Comparison of ENCODE assay signal across 18 cellular contexts in the genomic region with DNA sequence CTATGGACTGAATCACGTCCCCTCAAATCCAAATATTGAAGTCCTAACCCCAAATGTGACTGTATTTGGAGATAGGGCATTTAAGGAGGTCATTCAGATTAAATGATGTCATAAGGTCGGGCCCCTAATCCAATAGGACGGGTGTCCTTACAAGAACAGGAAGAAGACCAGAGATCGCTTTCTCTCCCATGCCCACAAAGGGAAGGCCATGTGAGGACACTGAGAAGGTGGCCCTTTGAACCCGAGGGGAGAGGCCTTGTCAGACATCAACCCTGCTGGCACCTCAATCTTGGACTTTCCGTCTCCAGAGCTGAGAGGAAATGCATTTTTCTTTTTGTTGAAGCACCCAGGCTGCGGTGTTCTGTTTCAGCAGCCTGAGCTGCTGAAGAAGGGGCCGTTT.
DNase-seq lines count a peak whose midpoint lies in the region; ATAC-seq, FAIRE-seq and TF ChIP-seq lines count a peak whose summit lies in the region.
"Had no signal": no experiment of that assay in that cellular context is flagged by ENCODE, and none has a peak within 500 bp of the region (broad histone marks: within the 10 kb centered on the region; RNA-seq: fewer than 3 reads in every experiment).

No MANE protein-coding gene starts in this region.

- H4K91ac ChIP-seq in mesenchymal stem cell (ENCODE audit: low read length): peak overlapping the region; percentile 8

- no peak overlapping the region for H2BK120ac ChIP-seq in mesenchymal stem cell (ENCODE audit: low read depth, low read length)

- FAIRE-seq in HepG2 (lab: Jason Lieb, UNC): no peak
- FAIRE-seq: A204.1, GM12892, GM18507 had no signal

- CTCF ChIA-PET in HepG2 (lab: Yijun Ruan, JAX; ENCODE audit: low intra/inter-chr PET ratio, low total read pairs): no interaction called here
- CTCF ChIA-PET in Panc1 (lab: Charles Lee): no interaction called here

- 75% methylated on average over 8 of the region's 8 CpGs for WGBS in HepG2 (ENCODE audit: low lambda C conversion rate)
- 72% methylated on average over 5 of the region's 8 CpGs for WGBS in right lobe of liver (ENCODE audit: insufficient coverage, low coverage, low lambda C conversion rate, missing lambda C conversion rate)
- 97% methylated on average over 7 of the region's 8 CpGs for WGBS in mesenchymal stem cell

- H3K4ac ChIP-seq in mesenchymal stem cell (ENCODE audit: low read depth in 1 of 2, low read length in 2 of 2): no peak overlapping the region

- H3K4me2 ChIP-seq in HepG2 (ENCODE audit: low read depth, low read length): no peak overlapping the region
- no peak overlapping the region for H3K4me2 ChIP-seq in mesenchymal stem cell (ENCODE audit: low read length, poor library complexity, severe bottlenecking)

- no peak overlapping the region for H3K18ac ChIP-seq in mesenchymal stem cell (ENCODE audit: low read depth in 1 of 2, low read length in 2 of 2)

- TF ChIP-seq EP300 in HepG2 (IDR thresholded peaks at IDR 0.05; ENCODE audit: low read depth in 2 of 2, low read length in 2 of 2) (0 out of 4 replicates have a peak, but pooled peaks of 1 of the 2 experiments have one; percentile 6), HepG2 (CRISPR knock-in tag; IDR thresholded peaks at IDR 0.05; ENCODE audit: borderline replicate concordance) (no peak)

- intact Hi-C loops in HepG2 (cut with micrococcal nuclease; ENCODE audit: unreplicated experiment) (no loop called here), right lobe of liver (cut with DNase I) (no loop called here), Panc1 (cut with micrococcal nuclease; ENCODE audit: unreplicated experiment) (no loop called here), uterus (cut with DNase I; ENCODE audit: low total_unique reads) (no loop called here)

- peak overlapping the region; percentile 44 for H2AK5ac ChIP-seq in mesenchymal stem cell (ENCODE audit: low read length, severe bottlenecking)

- no peak overlapping the region for H2BK5ac ChIP-seq in mesenchymal stem cell (ENCODE audit: low read depth, low read length, poor library complexity, severe bottlenecking)

- in situ Hi-C loops in HepG2 (cut with HindIII; ENCODE audit: extremely low pct_ligation_motif_present, low pct_unique_long_range_greater_than_20kb): no loop called here
- in situ Hi-C loops in Panc1 (cut with HindIII; ENCODE audit: low pct_unique_long_range_greater_than_20kb, low sequenced_read_pairs): no loop called here

- H3K79me1 ChIP-seq in mesenchymal stem cell (replicated peaks; ENCODE audit: low read length, poor library complexity, severe bottlenecking): no peaks in the 10 kb centered on the region

- H4K8ac ChIP-seq in mesenchymal stem cell (ENCODE audit: low read length): no peak overlapping the region

- H3K23ac ChIP-seq in mesenchymal stem cell (ENCODE audit: low read length in 2 of 2): no peak overlapping the region

- H3K14ac ChIP-seq in mesenchymal stem cell (ENCODE audit: low read length in 2 of 2): no peak overlapping the region

- POLR2A ChIA-PET in HepG2 (lab: Yijun Ruan, JAX): interaction anchor here (1.4 kb wide), 1 partner anchor 32 kb away, joined by 3 read pairs; no protein-coding TSS in a partner anchor
- POLR2A ChIA-PET in Panc1 (lab: Charles Lee): no interaction called here

- H3K79me2 ChIP-seq in HepG2 (ENCODE audit: insufficient read depth, low read length): no peaks in the 10 kb centered on the region

- no peak for TF ChIP-seq POLR2A in HepG2 (IDR thresholded peaks at IDR 0.05; ENCODE audit: insufficient read depth in 1 of 2, low read depth in 2 of 2, low read length in 2 of 2)
- no peak for TF ChIP-seq POLR2A in right lobe of liver (IDR thresholded peaks at IDR 0.05)
- TF ChIP-seq POLR2A in uterus (IDR thresholded peaks at IDR 0.05): no peak

- no peaks in the 10 kb centered on the region for H3K27me3 ChIP-seq in HepG2 (ENCODE audit: control insufficient read depth in 1 of 2, insufficient read depth in 2 of 2, low read length in 2 of 2)
- H3K27me3 ChIP-seq in right lobe of liver: no peaks in the 10 kb centered on the region
- H3K27me3 ChIP-seq in Panc1 (ENCODE audit: control insufficient read depth, insufficient read depth, low read length): no peaks in the 10 kb centered on the region
- no peaks in the 10 kb centered on the region for H3K27me3 ChIP-seq in mesenchymal stem cell (ENCODE audit: control insufficient read depth in 1 of 2, insufficient read depth in 1 of 2, low read length in 2 of 2)
- no peaks in the 10 kb centered on the region for H3K27me3 ChIP-seq in uterus

- H3K4me3 ChIP-seq in HepG2 (replicated peaks in 1 of 3; ENCODE audit: insufficient read depth in 1 of 3, low read depth in 2 of 3, low read length in 3 of 3) (no peak overlapping the region), right lobe of liver (no peak overlapping the region), Panc1 (ENCODE audit: low read depth in 2 of 2, low read length in 2 of 2) (no peak overlapping the region), mesenchymal stem cell (ENCODE audit: insufficient read depth in 1 of 2, low read depth in 1 of 2, low read length in 2 of 2) (no peak overlapping the region), uterus (no peak overlapping the region)
- H3K4me3 ChIP-seq: GM23248, HAP-1 had no signal

- ATAC-seq in HepG2 (no peak), right lobe of liver (no peak), Panc1 (no peak)

- DNase-seq in HepG2 (ENCODE audit: low spot score): no peak
- no peak for DNase-seq in right lobe of liver
- no peak for DNase-seq in Panc1 (ENCODE audit: low read depth, low spot score)
- no peak for DNase-seq in mesenchymal stem cell
- DNase-seq in NCI-H2171 (lab: John Stamatoyannopoulos, UW): no peak
- DNase-seq in uterus: no peak
- DNase-seq in NCI-H2029 treated with DMSO at 0.1 percent for 48 hours (lab: John Stamatoyannopoulos, UW): no peak
- DNase-seq: AML-193; CD4-positive, alpha-beta T cell; DMS153; DMS79; GDM1 had no signal

- H4K20me1 ChIP-seq in HepG2 (ENCODE audit: insufficient read depth, low read length): no peaks in the 10 kb centered on the region

- BruUV-seq in HepG2 (replicated peaks; lab: Mats Ljungman, UMichigan) (no TSS peak), Panc1 (replicated peaks; lab: Mats Ljungman, UMichigan) (no TSS peak)

- no peak for TF ChIP-seq RAD21 in HepG2 (CRISPR knock-in tag; IDR thresholded peaks at IDR 0.05)

- no peaks in the 10 kb centered on the region for H3K9me3 ChIP-seq in HepG2 (ENCODE audit: low read length)
- no peaks in the 10 kb centered on the region for H3K9me3 ChIP-seq in right lobe of liver
- no peaks in the 10 kb centered on the region; the same call in 1 of the 2 replicates for H3K9me3 ChIP-seq in Panc1 (ENCODE audit: control insufficient read depth, insufficient read depth, low read depth, low read length)
- no peaks in the 10 kb centered on the region for H3K9me3 ChIP-seq in mesenchymal stem cell (ENCODE audit: control insufficient read depth, low read length)
- no peaks in the 10 kb centered on the region for H3K9me3 ChIP-seq in uterus
- H3K9me3 ChIP-seq: HAP-1 had no signal

- H3K9ac ChIP-seq in HepG2 (ENCODE audit: insufficient read depth, low read depth, low read length): no peak overlapping the region
- no peak overlapping the region for H3K9ac ChIP-seq in mesenchymal stem cell (ENCODE audit: low read length)
- H3K9ac ChIP-seq: GM23248 had no signal

- no peak overlapping the region for H2AFZ ChIP-seq in HepG2 (ENCODE audit: low read length)
- no peak overlapping the region for H2AFZ ChIP-seq in mesenchymal stem cell (ENCODE audit: low read depth, low read length)
- H2AFZ ChIP-seq: GM23248 had no signal

- H3K4me1 ChIP-seq in HepG2 (ENCODE audit: insufficient read depth, low read length) (peaks cover 47% of the 10 kb centered on the region), right lobe of liver (peaks cover 0 to 12% (median 3%) of the 10 kb centered on the region in 4 donors), Panc1 (ENCODE audit: control insufficient read depth, insufficient read depth, low read length) (peaks cover 20% of the 10 kb centered on the region), mesenchymal stem cell (ENCODE audit: control insufficient read depth, insufficient read depth, low read depth, low read length) (peaks cover 20% of the 10 kb centered on the region), uterus (peaks cover 0 to 8% of the 10 kb centered on the region in 2 donors)
- H3K4me1 ChIP-seq: HAP-1 had no signal

- no peak overlapping the region for H3K27ac ChIP-seq in HepG2 (ENCODE audit: extremely low read length, insufficient read depth, low read length)
- no peak overlapping the region for H3K27ac ChIP-seq in right lobe of liver
- H3K27ac ChIP-seq in Panc1 (ENCODE audit: low read length): peak overlapping the region; percentile 100
- H3K27ac ChIP-seq in mesenchymal stem cell (ENCODE audit: low read length, poor library complexity, severe bottlenecking): no peak overlapping the region
- no peak overlapping the region for H3K27ac ChIP-seq in uterus
- H3K27ac ChIP-seq: C4-2B, GM23248 had no signal

- H3K36me3 ChIP-seq in HepG2 (replicated peaks in 1 of 2; ENCODE audit: control insufficient read depth in 1 of 2, insufficient read depth in 2 of 2, low read length in 2 of 2) (no peaks in the 10 kb centered on the region), right lobe of liver (no peaks in the 10 kb centered on the region), Panc1 (ENCODE audit: control insufficient read depth, insufficient read depth, low read length) (no peaks in the 10 kb centered on the region), mesenchymal stem cell (ENCODE audit: control insufficient read depth in 1 of 2, insufficient read depth in 2 of 2, low read depth in 1 of 2, low read length in 2 of 2) (no peaks in the 10 kb centered on the region), uterus (no peaks in the 10 kb centered on the region)
- H3K36me3 ChIP-seq: HAP-1 had no signal

- H2BK12ac ChIP-seq in mesenchymal stem cell (ENCODE audit: low read length in 2 of 2): peak overlapping the region in 1 of 2 experiments; percentile 18

- TF ChIP-seq CTCF in HepG2 (CRISPR knock-in tag; IDR thresholded peaks at IDR 0.05) (no peak), right lobe of liver (IDR thresholded peaks at IDR 0.05) (no peak), Panc1 (IDR thresholded peaks at IDR 0.05) (no peak), uterus (IDR thresholded peaks at IDR 0.05) (no peak)

- no peak overlapping the region for H2BK15ac ChIP-seq in mesenchymal stem cell (ENCODE audit: low read depth, poor library complexity, severe bottlenecking)

TF ChIP-seq in HepG2, 621 proteins besides CTCF, POLR2A, EP300 and RAD21 (continues in another document):
- 0 out of 2 replicates have a peak, but pooled peaks have one; percentile 25 for TF ChIP-seq RXRA (CRISPR knock-in tag; IDR thresholded peaks at IDR 0.05)
- no peak for TF ChIP-seq HNF4G (IDR thresholded peaks at IDR 0.05; ENCODE audit: borderline replicate concordance, low read depth, low read length)
- TF ChIP-seq HNF4G (CRISPR knock-in tag; IDR thresholded peaks at IDR 0.05; ENCODE audit: borderline replicate concordance, low read depth): no peak
- peak; percentile 64 for TF ChIP-seq RXRB (CRISPR knock-in tag; IDR thresholded peaks at IDR 0.05; ENCODE audit: borderline replicate concordance)
